In the genomic region with DNA sequence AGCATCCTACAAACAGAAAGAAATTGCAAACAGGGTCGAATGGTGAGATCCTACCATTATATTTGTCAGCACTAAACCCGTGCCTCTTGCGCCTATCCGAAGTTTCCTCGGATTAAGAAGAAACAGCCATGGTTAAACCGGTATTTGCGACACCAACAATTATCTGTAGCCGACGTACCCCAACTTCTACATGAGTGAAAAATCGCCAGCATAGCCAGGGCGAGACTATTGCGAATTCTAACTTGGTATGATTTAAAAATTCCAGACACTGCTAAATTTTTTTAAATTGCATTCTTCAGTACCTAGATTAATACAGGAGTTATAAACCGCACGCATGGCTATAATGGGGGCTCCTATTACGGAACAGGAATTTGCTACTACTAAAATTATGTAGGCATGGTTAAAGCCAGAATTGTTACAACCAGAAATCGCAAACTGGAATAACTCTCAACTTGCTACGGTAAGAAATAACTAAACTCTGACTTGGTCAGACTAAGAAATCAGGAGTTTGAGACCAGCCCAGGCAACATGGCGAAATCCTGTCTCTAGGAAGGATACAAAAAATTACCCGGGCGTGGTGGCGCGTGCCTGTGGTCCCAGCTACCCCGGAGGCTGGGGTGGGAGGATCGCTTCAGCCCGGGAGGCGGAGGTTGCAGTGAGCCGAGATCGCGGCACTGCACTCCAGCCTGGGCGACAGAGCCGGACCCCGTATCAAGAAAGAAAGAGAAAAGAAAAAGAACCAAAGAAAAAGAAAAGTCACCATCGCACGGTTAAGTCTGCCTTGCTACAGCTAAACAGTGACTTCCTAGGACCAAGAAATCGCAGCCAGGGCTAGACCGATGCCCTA, we compare ENCODE assay signal across 8 cellular contexts. TPM values are rescaled to one million over a fixed set of nuclear protein-coding genes. Genes with fewer than 3 reads are reported as not detected.
DNase-seq lines count a peak whose midpoint lies in the region; ATAC-seq and TF ChIP-seq lines count a peak whose summit lies in the region.

No MANE protein-coding gene starts in this region.

- peak overlapping the region; percentile 91 to 99 (median 98) for H3K4me3 Mint-ChIP-seq in CD8-positive, alpha-beta memory T cell

- peak overlapping the region; percentile 99 for H3K27ac ChIP-seq in CD8-positive, alpha-beta memory T cell (ENCODE audit: low read depth, low read length)
- H3K27ac ChIP-seq in lower lobe of right lung = peak overlapping the region; percentile 100

- H3K4me3 ChIP-seq in CD8-positive, alpha-beta memory T cell (ENCODE audit: low read length) = peak overlapping the region; percentile 99
- H3K4me3 ChIP-seq in lower lobe of right lung = peak overlapping the region; percentile 67

- CTCF ChIA-PET in CD8-positive, alpha-beta memory T cell (lab: Charles Lee) = interaction anchor here (0.7 to 6.1 kb wide), 24 partner anchors 8 to 157 kb away, joined by 3 to 142 read pairs (median 7); a partner anchor contains a TSS

- ATAC-seq in GM21619 (IDR thresholded peaks at IDR 0.05; ENCODE audit: unreplicated experiment) (peak; percentile 10), lower lobe of right lung (peak; percentile 61 to 66)

- no peaks in the 10 kb centered on the region for H3K27me3 ChIP-seq in CD8-positive, alpha-beta memory T cell (ENCODE audit: insufficient read depth, low read length, poor library complexity, severe bottlenecking)
- H3K27me3 ChIP-seq in lower lobe of right lung (ENCODE audit: low read depth) = no peaks in the 10 kb centered on the region

- peaks cover 0 to 7% (median 2%) of the 10 kb centered on the region in 5 donors for H3K9me3 Mint-ChIP-seq in CD8-positive, alpha-beta memory T cell

- H3K36me3 ChIP-seq in CD8-positive, alpha-beta memory T cell (ENCODE audit: insufficient read depth, low read length) = peaks cover under 1% of the 10 kb centered on the region
- H3K36me3 ChIP-seq in lower lobe of right lung = peaks cover 8% of the 10 kb centered on the region

- H3K4me1 ChIP-seq in CD8-positive, alpha-beta memory T cell (ENCODE audit: insufficient read depth, low read length) = peaks cover 31% of the 10 kb centered on the region
- H3K4me1 ChIP-seq in lower lobe of right lung = peaks cover 43% of the 10 kb centered on the region

- H3K9me3 ChIP-seq in CD8-positive, alpha-beta memory T cell (ENCODE audit: low read length) = no peaks in the 10 kb centered on the region
- no peaks in the 10 kb centered on the region for H3K9me3 ChIP-seq in lower lobe of right lung

- peaks cover 39 to 52% (median 50%) of the 10 kb centered on the region in 3 donors for H3K4me1 Mint-ChIP-seq in CD8-positive, alpha-beta memory T cell

- peak overlapping the region; percentile 96 to 100 (median 99) for H3K27ac Mint-ChIP-seq in CD8-positive, alpha-beta memory T cell

- POLR2A ChIA-PET in CD8-positive, alpha-beta memory T cell (lab: Charles Lee) = interaction anchor here (0.6 to 5.5 kb wide), 20 partner anchors 16 to 1161 kb away, joined by 3 to 222 read pairs (median 6); a partner anchor contains a TSS

- peaks cover 3 to 47% (median 8%) of the 10 kb centered on the region in 3 donors for H3K36me3 Mint-ChIP-seq in CD8-positive, alpha-beta memory T cell

- no peaks in the 10 kb centered on the region for H3K27me3 Mint-ChIP-seq in CD8-positive, alpha-beta memory T cell

- intact Hi-C loops in lower lobe of right lung (cut with DNase I) = no loop called here

- DNase-seq in CD8-positive, alpha-beta memory T cell = peak in 4 of 5 donors; percentile 49 to 78 (median 56)
- DNase-seq in NCI-H1105 treated with DMSO at 0.1 percent for 48 hours (lab: John Stamatoyannopoulos, UW) (peak; percentile 59), dermis blood vessel endothelial cell (peak; percentile 70), lower lobe of right lung (peak; percentile 85), GM03348 (ENCODE audit: low spot score) (no peak)
- peak; percentile 76 for DNase-seq in activated CD4-positive, alpha-beta T cell treated with anti-CD3 and anti-CD28 coated beads for 48 hours
- peak; percentile 32 to 48 (median 45) for DNase-seq in stimulated activated CD4-positive, alpha-beta T cell treated with anti-CD3 and anti-CD28 coated beads, TNF-alpha, amount 100 ng/mL, for 48 hours (ENCODE audit: low read depth in 3 of 3)

- no peak for TF ChIP-seq CTCF in lower lobe of right lung (IDR thresholded peaks at IDR 0.05)

RNA-seq across cellular contexts. Expression of a gene that starts 25.5 kb away (rescaled TPM):
- 1 to 10 TPM; 6.0 to 6.8 TPM for total RNA-seq in CD8-positive, alpha-beta memory T cell
- 55.9 TPM for polyA plus RNA-seq in CD8-positive, alpha-beta memory T cell
- total RNA-seq in dermis blood vessel endothelial cell (7.7 and 7.8 TPM in 2 replicates), lower lobe of right lung (4.4 TPM)

RNA-seq across cellular contexts. Expression of a gene that starts 55.1 kb away (rescaled TPM):
- 10 to 100 TPM; 39.2 to 39.5 TPM for total RNA-seq in CD8-positive, alpha-beta memory T cell
- polyA plus RNA-seq in CD8-positive, alpha-beta memory T cell = 63.9 TPM
- total RNA-seq in dermis blood vessel endothelial cell (30.0 and 34.9 TPM in 2 replicates), lower lobe of right lung (29.8 TPM)
